Comparison of ENCODE assay signal across 26 cellular contexts in genomic region chr10:96794786-96795733, GRCh38. TPM values are rescaled to one million over a fixed set of nuclear protein-coding genes. Genes with fewer than 3 reads are reported as not detected.
DNase-seq lines count a peak whose midpoint lies in the region; ATAC-seq, FAIRE-seq and TF ChIP-seq lines count a peak whose summit lies in the region.
"Had no signal": no experiment of that assay in that cellular context is flagged by ENCODE, and none has a peak within 500 bp of the region (broad histone marks: within the 10 kb centered on the region; RNA-seq: fewer than 3 reads in every experiment).

No MANE protein-coding gene starts in this region.

- 4% methylated on average over 7 of the region's 8 CpGs for WGBS in HepG2 (ENCODE audit: low lambda C conversion rate)
- WGBS in right lobe of liver (ENCODE audit: insufficient coverage, low coverage, low lambda C conversion rate, missing lambda C conversion rate): 89% methylated on average over 8 of the region's 8 CpGs
- 68% methylated on average over 8 of the region's 8 CpGs for WGBS in hepatocyte (ENCODE audit: low lambda C conversion rate, missing lambda C conversion rate)
- 36 to 53% methylated on average over 3 to 8 of the region's 8 CpGs for WGBS in transverse colon (ENCODE audit: low coverage in 1 of 2), 2 donors

- intact Hi-C loops in HepG2 (cut with micrococcal nuclease; ENCODE audit: unreplicated experiment): loop anchor here (5.0 kb wide), 1 partner anchor 37 kb away; the partner anchor contains the start of gene LCOR
- intact Hi-C loops in right lobe of liver (cut with DNase I): no loop called here
- intact Hi-C loops in transverse colon (cut with DNase I; ENCODE audit: low total_unique reads): no loop called here

- ATAC-seq in HepG2 (peak; percentile 49), right lobe of liver (no peak), WTC11 (peak; percentile 55; the same call in 1 of the 2 replicates), GM19397 (IDR thresholded peaks at IDR 0.05; ENCODE audit: unreplicated experiment) (no peak)
- ATAC-seq: activated T-cell treated with anti-CD3 and anti-CD28 coated beads, Interleukin-2, amount 50 U/mL, for 72 hours; gastroesophageal sphincter had no signal

- POLR2A ChIA-PET in HepG2 (lab: Yijun Ruan, JAX) (no interaction called here), WTC11 (lab: Charles Lee) (interaction anchor here (0.6 kb wide), 1 partner anchor 102 kb away, joined by 7 read pairs; no protein-coding TSS in a partner anchor)

- H3K27me3 ChIP-seq in HepG2 (ENCODE audit: control insufficient read depth in 1 of 2, insufficient read depth in 2 of 2, low read length in 2 of 2) (no peaks in the 10 kb centered on the region), right lobe of liver (no peaks in the 10 kb centered on the region), hepatocyte (no peaks in the 10 kb centered on the region), transverse colon (no peaks in the 10 kb centered on the region)
- H3K27me3 ChIP-seq: upper lobe of left lung had no signal

- H3K27ac Mint-ChIP-seq in WTC11: no peak overlapping the region
- H3K27ac Mint-ChIP-seq: activated naive CD4-positive, alpha-beta T cell treated with anti-CD3 and anti-CD28 coated beads for 36 hours; activated T-cell treated with anti-CD3 and anti-CD28 coated beads, Interleukin-2, amount 50 U/mL, for 72 hours had no signal

- H3K4me1 ChIP-seq in HepG2 (ENCODE audit: insufficient read depth, low read length) (peaks cover 49% of the 10 kb centered on the region), right lobe of liver (peaks cover 0 to 5% (median 0%) of the 10 kb centered on the region in 4 donors), hepatocyte (ENCODE audit: insufficient read depth) (peaks cover 16% of the 10 kb centered on the region), transverse colon (peaks cover 4 to 47% (median 19%) of the 10 kb centered on the region in 4 donors)
- H3K4me1 ChIP-seq: gastroesophageal sphincter, upper lobe of left lung had no signal

- H3K4me2 ChIP-seq in HepG2 (ENCODE audit: low read depth, low read length): peak overlapping the region; percentile 54
- peak overlapping the region; percentile 45 for H3K4me2 ChIP-seq in hepatocyte
- H3K4me2 ChIP-seq: KMS-11 had no signal

- no peaks in the 10 kb centered on the region for H3K9me3 ChIP-seq in HepG2 (ENCODE audit: low read length)
- H3K9me3 ChIP-seq in right lobe of liver: no peaks in the 10 kb centered on the region
- no peaks in the 10 kb centered on the region for H3K9me3 ChIP-seq in hepatocyte (ENCODE audit: low read depth)
- no peaks in the 10 kb centered on the region for H3K9me3 ChIP-seq in transverse colon
- H3K9me3 ChIP-seq: gastroesophageal sphincter, upper lobe of left lung had no signal

- H3K27ac ChIP-seq in HepG2 (ENCODE audit: extremely low read length, insufficient read depth, low read length) (no peak overlapping the region), right lobe of liver (no peak overlapping the region), hepatocyte (peak overlapping the region; percentile 71), transverse colon (peak overlapping the region; percentile 61 to 81 (median 74))
- H3K27ac ChIP-seq: cardiac muscle cell, epithelial cell of prostate, gastroesophageal sphincter, KMS-11, upper lobe of left lung had no signal

- H2AFZ ChIP-seq in HepG2 (ENCODE audit: low read length) (no peak overlapping the region), hepatocyte (no peak overlapping the region)

- H3K4me3 Mint-ChIP-seq in WTC11: no peak overlapping the region
- H3K4me3 Mint-ChIP-seq: activated naive CD4-positive, alpha-beta T cell treated with anti-CD3 and anti-CD28 coated beads for 36 hours; activated T-cell treated with anti-CD3 and anti-CD28 coated beads, Interleukin-2, amount 50 U/mL, for 72 hours had no signal

- TF ChIP-seq EP300 in HepG2 (IDR thresholded peaks at IDR 0.05; ENCODE audit: low read depth in 2 of 2, low read length in 2 of 2) (no peak), HepG2 (CRISPR knock-in tag; IDR thresholded peaks at IDR 0.05; ENCODE audit: borderline replicate concordance) (no peak), transverse colon (IDR thresholded peaks at IDR 0.05; ENCODE audit: low read depth) (no peak)

- H3K79me2 ChIP-seq in HepG2 (ENCODE audit: insufficient read depth, low read length) (no peaks in the 10 kb centered on the region), hepatocyte (no peaks in the 10 kb centered on the region)

- TF ChIP-seq RAD21 in HepG2 (CRISPR knock-in tag; IDR thresholded peaks at IDR 0.05): no peak

- H3K27me3 Mint-ChIP-seq in WTC11 (ENCODE audit: low read depth): no peaks in the 10 kb centered on the region

- H3K4me3 ChIP-seq in HepG2 (replicated peaks in 1 of 3; ENCODE audit: insufficient read depth in 1 of 3, low read depth in 2 of 3, low read length in 3 of 3) (peak overlapping the region in 2 of 3 experiments; percentile 4 to 26; a peak in 3 of 6 replicates), right lobe of liver (no peak overlapping the region), hepatocyte (no peak overlapping the region), transverse colon (no peak overlapping the region)
- H3K4me3 ChIP-seq: cardiac muscle cell, gastroesophageal sphincter, upper lobe of left lung had no signal

- H3K36me3 ChIP-seq in HepG2 (replicated peaks in 1 of 2; ENCODE audit: control insufficient read depth in 1 of 2, insufficient read depth in 2 of 2, low read length in 2 of 2): no peaks in the 10 kb centered on the region
- no peaks in the 10 kb centered on the region for H3K36me3 ChIP-seq in right lobe of liver
- no peaks in the 10 kb centered on the region for H3K36me3 ChIP-seq in hepatocyte (replicated peaks; ENCODE audit: insufficient read depth, low read depth)
- H3K36me3 ChIP-seq in transverse colon: no peaks in the 10 kb centered on the region
- H3K36me3 ChIP-seq: cardiac muscle cell, gastroesophageal sphincter, upper lobe of left lung had no signal

- no peak for FAIRE-seq in HepG2 (lab: Jason Lieb, UNC)
- FAIRE-seq: TTC549 had no signal

- BruUV-seq in HepG2 (replicated peaks; lab: Mats Ljungman, UMichigan): no TSS peak

- DNase-seq in HepG2 (ENCODE audit: low spot score) (peak; percentile 27), right lobe of liver (no peak), WTC11 (ENCODE audit: low spot score) (peak; percentile 11), hepatocyte (ENCODE audit: low spot score) (peak; percentile 25), transverse colon (peak; percentile 76), EL (no peak), middle frontal gyrus (ENCODE audit: extremely low spot score, low spot score) (no peak)
- DNase-seq: 8988T; activated naive CD4-positive, alpha-beta T cell treated with anti-CD3 and anti-CD28 coated beads for 36 hours; activated T-cell treated with anti-CD3 and anti-CD28 coated beads, Interleukin-2, amount 50 U/mL, for 72 hours; COR-L47; dermis blood vessel endothelial cell; DMS79 treated with DMSO at 0.1 percent for 48 hours; GOT3; NCI-H1092 treated with DMSO at 0.1 percent for 48 hours; NCI-H2029; NCI-H345; NCI-H82; SHP77; upper lobe of left lung had no signal

- H3K9ac ChIP-seq in HepG2 (ENCODE audit: insufficient read depth, low read depth, low read length): no peak overlapping the region
- H3K9ac ChIP-seq: KMS-11 had no signal

- H3K9me3 Mint-ChIP-seq in WTC11: no peaks in the 10 kb centered on the region; the same call in 1 of the 2 replicates
- H3K9me3 Mint-ChIP-seq: activated naive CD4-positive, alpha-beta T cell treated with anti-CD3 and anti-CD28 coated beads for 36 hours; activated T-cell treated with anti-CD3 and anti-CD28 coated beads, Interleukin-2, amount 50 U/mL, for 72 hours had no signal

- H3K9me2 ChIP-seq in hepatocyte (replicated peaks; ENCODE audit: insufficient read depth): no peaks in the 10 kb centered on the region

- CTCF ChIA-PET in HepG2 (lab: Yijun Ruan, JAX; ENCODE audit: low intra/inter-chr PET ratio, low total read pairs): no interaction called here
- CTCF ChIA-PET in WTC11 (lab: Charles Lee): interaction anchor here (0.7 kb wide), 1 partner anchor 420 kb away, joined by 4 read pairs; no protein-coding TSS in a partner anchor

- TF ChIP-seq POLR2A in HepG2 (IDR thresholded peaks at IDR 0.05; ENCODE audit: insufficient read depth in 1 of 2, low read depth in 2 of 2, low read length in 2 of 2) (no peak), right lobe of liver (IDR thresholded peaks at IDR 0.05) (no peak), transverse colon (IDR thresholded peaks at IDR 0.05) (no peak)

- no peaks in the 10 kb centered on the region for H3K36me3 Mint-ChIP-seq in WTC11

- H3K4me1 Mint-ChIP-seq in WTC11: no peaks in the 10 kb centered on the region

- TF ChIP-seq CTCF in HepG2 (CRISPR knock-in tag; IDR thresholded peaks at IDR 0.05) (no peak), right lobe of liver (IDR thresholded peaks at IDR 0.05) (no peak), WTC11 (IDR thresholded peaks at IDR 0.05) (no peak), hepatocyte (IDR thresholded peaks at IDR 0.05; ENCODE audit: poor library complexity) (no peak), transverse colon (IDR thresholded peaks at IDR 0.05) (no peak)

- in situ Hi-C loops in HepG2 (cut with HindIII; ENCODE audit: extremely low pct_ligation_motif_present, low pct_unique_long_range_greater_than_20kb) (no loop called here), transverse colon (cut with MboI; ENCODE audit: low pct_ligation_motif_present in 1 of 4, low pct_unique_long_range_greater_than_20kb in 1 of 4, low sequenced_read_pairs in 3 of 4) (no loop called here)

- H4K20me1 ChIP-seq in HepG2 (ENCODE audit: insufficient read depth, low read length) (no peaks in the 10 kb centered on the region), hepatocyte (ENCODE audit: insufficient read depth, poor library complexity, severe bottlenecking) (no peaks in the 10 kb centered on the region)

RNA-seq across cellular contexts. Expression of gene LCOR, which starts 37.0 kb away (rescaled TPM):
- total RNA-seq in HepG2 (2016; rRNA removed; fragmentation: Illumina TruSeq; extraction: Trizol) (23.7 and 42.0 TPM in 2 replicates), right lobe of liver (10 to 100 TPM in 5 of 6 experiments, 1 to 10 TPM in 1; 8.6 to 16.3 (median 12.9) TPM), WTC11 (2021) (23.9 to 28.1 TPM (median 24.2 TPM) in 3 replicates), hepatocyte (48.7 and 52.4 TPM in 2 replicates), transverse colon (10 to 100 TPM; 47.2 to 86.4 (median 60.0) TPM)
- 14.6 and 17.2 TPM in 2 replicates for total RNA-seq in HepG2 (2016; cell fraction: cytosol; rRNA removed; fragmentation: Illumina TruSeq; extraction: Trizol; ENCODE audit: low read depth)
- total RNA-seq in HepG2 (2016; cell fraction: insoluble cytoplasmic fraction; rRNA removed; fragmentation: Illumina TruSeq; extraction: Trizol): 20.6 and 37.9 TPM in 2 replicates
- 11.7 and 11.8 TPM in 2 replicates for total RNA-seq in HepG2 (2016; cell fraction: membrane; rRNA removed; fragmentation: Illumina TruSeq; extraction: Trizol)
- total RNA-seq in HepG2 (2016; cell fraction: nucleus; rRNA removed; fragmentation: Illumina TruSeq; extraction: Trizol): 36.1 and 39.0 TPM in 2 replicates
- polyA plus RNA-seq in HepG2 (2011; rRNA removed) (11.3 and 12.4 TPM in 2 replicates), hepatocyte (24.0 and 26.1 TPM in 2 replicates)
- polyA plus RNA-seq in HepG2 (2011; cell fraction: cytosol; rRNA removed): 4.5 and 6.9 TPM in 2 replicates
- 10.7 and 11.7 TPM in 2 replicates for polyA plus RNA-seq in HepG2 (2011; cell fraction: nucleus; rRNA removed)
- polyA plus RNA-seq in HepG2 (2012): 16.3 and 18.9 TPM in 2 replicates
- 0.26 and 1.4 TPM in 2 replicates for polyA plus RNA-seq in HepG2 (2016; cell fraction: cytosol; fragmentation: Illumina TruSeq; extraction: Trizol; ENCODE audit: low read depth)
- polyA plus RNA-seq in HepG2 (2016; cell fraction: insoluble cytoplasmic fraction; fragmentation: Illumina TruSeq; extraction: Trizol; ENCODE audit: low read depth): 15.9 and 16.4 TPM in 2 replicates
- 1.9 TPM in 2 replicates for polyA plus RNA-seq in HepG2 (2016; cell fraction: membrane; fragmentation: Illumina TruSeq; extraction: Trizol; ENCODE audit: low read depth)
- polyA plus RNA-seq in HepG2 (2016; cell fraction: nucleus; fragmentation: Illumina TruSeq; extraction: Trizol; ENCODE audit: insufficient read depth, low read depth): 16.7 and 17.4 TPM in 2 replicates
- 25.3 and 37.1 TPM in 2 replicates for polyA minus RNA-seq in HepG2 (2011; rRNA and poly(A)+ RNA removed; ENCODE audit: low replicate concordance)
- 37.0 and 39.8 TPM in 2 replicates for polyA minus RNA-seq in HepG2 (2011; cell fraction: cytosol; rRNA and poly(A)+ RNA removed)
- 115 and 122 TPM in 2 replicates for polyA minus RNA-seq in HepG2 (2011; cell fraction: nucleus; rRNA and poly(A)+ RNA removed)

Comparison
In these comparisons a context has a peak if more than half of its experiments do, and no peak if none do; other contexts are left out.
1. ATAC-seq: peak in HepG2 (single experiment) and WTC11 (single experiment); none in right lobe of liver (0 of 4) and GM19397 (single experiment).
2. DNase-seq: peak in HepG2 (single experiment), WTC11 (single experiment), hepatocyte (single experiment) and transverse colon (single experiment); none in right lobe of liver (0 of 3), EL (single experiment) and middle frontal gyrus (single experiment).
3. H3K4me3 ChIP-seq: peak in HepG2 (2 of 3); none in right lobe of liver (0 of 3), hepatocyte (single experiment) and transverse colon (0 of 4).
4. H3K27ac ChIP-seq: peak in hepatocyte (single experiment) and transverse colon (4 of 4); none in HepG2 (single experiment) and right lobe of liver (0 of 3).